In the genomic region with DNA sequence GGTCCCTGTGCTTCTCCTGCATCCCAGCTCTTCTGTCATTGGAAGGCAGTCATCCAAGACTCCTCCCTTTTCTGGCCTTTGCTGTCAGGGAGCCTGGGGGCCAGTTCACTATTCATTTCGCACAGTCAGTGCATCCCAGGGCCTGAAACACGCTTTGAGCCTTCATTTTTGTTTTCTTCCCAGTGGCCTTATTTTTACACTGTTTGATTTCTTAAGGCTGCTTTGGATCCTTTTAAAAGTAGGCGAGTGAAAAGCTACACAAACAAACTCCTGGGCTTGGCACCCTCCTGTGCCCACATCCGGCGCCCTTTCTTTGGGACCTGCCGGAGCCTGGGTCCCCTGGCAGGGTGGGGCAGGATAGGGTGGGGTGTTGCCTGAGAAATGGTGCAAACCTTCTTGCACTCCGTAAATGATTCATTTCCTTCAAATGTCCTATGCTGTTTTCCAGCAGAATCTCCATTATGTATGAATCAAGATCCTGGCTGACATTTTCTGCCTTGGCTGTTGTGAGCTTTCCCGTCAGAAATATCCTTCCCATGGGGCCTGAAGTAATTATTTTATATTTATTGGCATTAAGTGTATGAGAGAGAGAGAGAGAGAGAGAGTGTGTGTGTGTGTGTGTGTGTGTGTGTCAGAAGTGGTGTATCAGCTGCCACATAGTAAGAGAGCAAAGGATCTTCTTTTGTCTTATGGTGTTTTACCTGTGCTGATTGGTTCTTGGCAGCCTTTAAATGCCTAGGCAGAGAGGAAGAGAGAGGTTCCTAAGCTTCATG, we compare ENCODE assay signal across 8 cellular contexts. TPM values are rescaled to one million over a fixed set of nuclear protein-coding genes. Genes with fewer than 3 reads are reported as not detected.
DNase-seq lines count a peak whose midpoint lies in the region; ATAC-seq, FAIRE-seq and TF ChIP-seq lines count a peak whose summit lies in the region.

No MANE protein-coding gene starts in this region.

- H3K36me3 Mint-ChIP-seq in activated naive CD4-positive, alpha-beta T cell treated with anti-CD3 and anti-CD28 coated beads for 36 hours (ENCODE audit: low read depth) = peaks cover 32% of the 10 kb centered on the region
- peaks cover 23% of the 10 kb centered on the region for H3K36me3 Mint-ChIP-seq in activated naive CD8-positive, alpha-beta T cell treated with anti-CD3 and anti-CD28 coated beads, Interleukin-2, amount 10 ng/mL, durations not matched to agents 7 days and 5 days

- WGBS in upper lobe of left lung, 2 donors = 18 to 27% methylated on average over 8 of the region's 8 CpGs

- peaks cover 23% of the 10 kb centered on the region for H3K9me3 Mint-ChIP-seq in activated naive CD4-positive, alpha-beta T cell treated with anti-CD3 and anti-CD28 coated beads for 36 hours
- peaks cover 14% of the 10 kb centered on the region for H3K9me3 Mint-ChIP-seq in activated naive CD8-positive, alpha-beta T cell treated with anti-CD3 and anti-CD28 coated beads, Interleukin-2, amount 10 ng/mL, durations not matched to agents 7 days and 5 days

- H3K4me1 ChIP-seq in kidney (ENCODE audit: control insufficient read depth in 1 of 2, insufficient read depth in 1 of 2, low read depth in 1 of 2, low read length in 2 of 2) (peaks cover 27 to 42% of the 10 kb centered on the region in 2 donors), upper lobe of left lung (peaks cover 65 to 70% (median 68%) of the 10 kb centered on the region in 4 donors)

- H3K27me3 ChIP-seq in upper lobe of left lung = no peaks in the 10 kb centered on the region

- in situ Hi-C loops in GM13977 (cut with MboI; ENCODE audit: low pct_unique_long_range_greater_than_20kb, low sequenced_read_pairs, unreplicated experiment) = no loop called here

- peaks cover 89% of the 10 kb centered on the region for H3K4me1 Mint-ChIP-seq in activated naive CD4-positive, alpha-beta T cell treated with anti-CD3 and anti-CD28 coated beads for 36 hours (ENCODE audit: low read depth)
- peaks cover 39% of the 10 kb centered on the region for H3K4me1 Mint-ChIP-seq in activated naive CD8-positive, alpha-beta T cell treated with anti-CD3 and anti-CD28 coated beads, Interleukin-2, amount 10 ng/mL, durations not matched to agents 7 days and 5 days

- H3K4me3 ChIP-seq in kidney (ENCODE audit: low read length in 2 of 2) (no peak overlapping the region), upper lobe of left lung (no peak overlapping the region)

- H3K27ac Mint-ChIP-seq in activated naive CD4-positive, alpha-beta T cell treated with anti-CD3 and anti-CD28 coated beads for 36 hours = peak overlapping the region; percentile 78
- H3K27ac Mint-ChIP-seq in activated naive CD8-positive, alpha-beta T cell treated with anti-CD3 and anti-CD28 coated beads, Interleukin-2, amount 10 ng/mL, durations not matched to agents 7 days and 5 days = peak overlapping the region; percentile 40

- H3K9me3 ChIP-seq in kidney (ENCODE audit: control insufficient read depth in 1 of 2, low read length in 2 of 2) (peaks cover 0 to 4% of the 10 kb centered on the region in 2 donors), upper lobe of left lung (peaks cover 0 to 6% (median 2%) of the 10 kb centered on the region in 4 donors)

- CTCF ChIA-PET in activated naive CD4-positive, alpha-beta T cell treated with anti-CD3 and anti-CD28 coated beads for 36 hours (lab: Charles Lee) = interaction anchor here (0.5 to 2.0 kb wide), 2 partner anchors 46 to 51 kb away, joined by 3 to 6 read pairs; partner anchors contain the start of gene BCR

- peak overlapping the region; percentile 73 to 76 for H3K27ac ChIP-seq in kidney (ENCODE audit: low read depth in 2 of 2, low read length in 2 of 2)
- peak overlapping the region; percentile 67 to 88 (median 82) for H3K27ac ChIP-seq in upper lobe of left lung

- POLR2A ChIA-PET in activated naive CD8-positive, alpha-beta T cell treated with anti-CD3 and anti-CD28 coated beads, Interleukin-2, amount 10 ng/mL, durations not matched to agents 7 days and 5 days (lab: Charles Lee) = interaction anchor here (0.7 to 1.5 kb wide), 3 partner anchors 29 to 45 kb away, joined by 3 to 8 read pairs (median 3); partner anchors contain the start of gene BCR

- H3K27me3 Mint-ChIP-seq in activated naive CD4-positive, alpha-beta T cell treated with anti-CD3 and anti-CD28 coated beads for 36 hours (ENCODE audit: low read depth) = no peaks in the 10 kb centered on the region
- H3K27me3 Mint-ChIP-seq in activated naive CD8-positive, alpha-beta T cell treated with anti-CD3 and anti-CD28 coated beads, Interleukin-2, amount 10 ng/mL, durations not matched to agents 7 days and 5 days = no peaks in the 10 kb centered on the region

- H3K36me3 ChIP-seq in kidney (ENCODE audit: control insufficient read depth in 1 of 2, insufficient read depth in 2 of 2, low read length in 2 of 2) = no peaks in the 10 kb centered on the region
- no peaks in the 10 kb centered on the region for H3K36me3 ChIP-seq in upper lobe of left lung

- FAIRE-seq in kidney (lab: Jason Lieb, UNC) = no peak
- FAIRE-seq in HTR-8/SVneo (lab: Jason Lieb, UNC) = no peak

- TF ChIP-seq EP300 in upper lobe of left lung (IDR thresholded peaks at IDR 0.05) = peak in 3 of 4 donors; percentile 60 to 85 (median 83)

- peak; percentile 73 for DNase-seq in activated naive CD4-positive, alpha-beta T cell treated with anti-CD3 and anti-CD28 coated beads for 36 hours
- no peak for DNase-seq in activated naive CD4-positive, alpha-beta T cell treated with Interleukin-2 at 50 U/mL for 16 hours
- DNase-seq in activated naive CD8-positive, alpha-beta T cell treated with anti-CD3 and anti-CD28 coated beads, Interleukin-2, amount 10 ng/mL, durations not matched to agents 7 days and 5 days = no peak
- DNase-seq in kidney (peak; percentile 89), upper lobe of left lung (peak in 1 of 2 donors; percentile 81), HTR-8/SVneo (ENCODE audit: insufficient read length, low spot score) (no peak), GM13977 (ENCODE audit: low spot score) (no peak), CD1c-positive myeloid dendritic cell (ENCODE audit: extremely low spot score) (no peak)

- TF ChIP-seq POLR2A in upper lobe of left lung (IDR thresholded peaks at IDR 0.05) = no peak

- TF ChIP-seq CTCF in kidney (IDR thresholded peaks at IDR 0.05; ENCODE audit: borderline replicate concordance, extremely low read depth, insufficient read depth) (no peak), upper lobe of left lung (IDR thresholded peaks at IDR 0.05) (no peak), GM13977 (IDR thresholded peaks at IDR 0.05; ENCODE audit: extremely low read depth, insufficient read depth, missing control alignments) (no peak)

- intact Hi-C loops in activated naive CD4-positive, alpha-beta T cell treated with anti-CD3 and anti-CD28 coated beads for 36 hours (cut with micrococcal nuclease) = loop anchor here (1.0 kb wide), 1 partner anchor 17 kb away; no protein-coding TSS in a partner anchor
- intact Hi-C loops in kidney (cut with DNase I) = no loop called here

- H3K9ac ChIP-seq in kidney (ENCODE audit: low read length in 2 of 2) = no peak overlapping the region

- peak overlapping the region; percentile 11 for H3K4me3 Mint-ChIP-seq in activated naive CD4-positive, alpha-beta T cell treated with anti-CD3 and anti-CD28 coated beads for 36 hours
- H3K4me3 Mint-ChIP-seq in activated naive CD8-positive, alpha-beta T cell treated with anti-CD3 and anti-CD28 coated beads, Interleukin-2, amount 10 ng/mL, durations not matched to agents 7 days and 5 days = peak overlapping the region; percentile 4

- peak; percentile 64 for ATAC-seq in activated naive CD8-positive, alpha-beta T cell treated with anti-CD3 and anti-CD28 coated beads, Interleukin-2, amount 10 ng/mL, durations not matched to agents 7 days and 5 days (ENCODE audit: low read depth)
- peak; percentile 59 to 72 for ATAC-seq in upper lobe of left lung (ENCODE audit: low FRiP score in 2 of 2)

RNA-seq across cellular contexts. Expression of gene BCR, which starts 45.6 kb away (rescaled TPM):
- 10 to 100 TPM; 62.3 to 63.3 TPM for total RNA-seq in activated naive CD4-positive, alpha-beta T cell treated with anti-CD3 and anti-CD28 coated beads for 36 hours
- 10 to 100 TPM; 36.2 to 39.2 TPM for total RNA-seq in activated naive CD8-positive, alpha-beta T cell treated with anti-CD3 and anti-CD28 coated beads, Interleukin-2, amount 10 ng/mL, durations not matched to agents 7 days and 5 days
- total RNA-seq in kidney = 97.7 TPM
- 45.0 TPM for polyA plus RNA-seq in kidney (ENCODE audit: insufficient read depth, low read depth, low replicate concordance)
- total RNA-seq in upper lobe of left lung = 100 to 1,000 TPM in 1 of 6 donors, 10 to 100 TPM in 5; 47.1 to 105 (median 68.6) TPM

Comparison
In these comparisons a context has a peak if more than half of its experiments do, and no peak if none do; other contexts are left out.
1. DNase-seq: peak in activated naive CD4-positive, alpha-beta T cell treated with anti-CD3 and anti-CD28 coated beads for 36 hours (single experiment) and kidney (single experiment); none in activated naive CD4-positive, alpha-beta T cell treated with Interleukin-2 at 50 U/mL for 16 hours (single experiment), activated naive CD8-positive, alpha-beta T cell treated with anti-CD3 and anti-CD28 coated beads, Interleukin-2, amount 10 ng/mL, durations not matched to agents 7 days and 5 days (single experiment), HTR-8/SVneo (single experiment), GM13977 (single experiment) and CD1c-positive myeloid dendritic cell (single experiment).